15 cellular contexts compared by ENCODE assay signal in genomic region chr2:75667884-75668283, GRCh38.
"Had no signal": no experiment of that assay in that cellular context is flagged by ENCODE, and none has a peak within 500 bp of the region (broad histone marks: within the 10 kb centered on the region; RNA-seq: fewer than 3 reads in every experiment).

No MANE protein-coding gene starts in this region.

- H3K27me3 Mint-ChIP-seq: activated naive CD4-positive, alpha-beta T cell treated with anti-CD3 and anti-CD28 coated beads, Interleukin-2, amount 50 U/mL, for 24 hours; stimulated activated naive CD8-positive, alpha-beta T cell treated with anti-CD3 and anti-CD28 coated beads, Interleukin-15, Interleukin-2, amounts not matched to agents 100 ng/mL and 50 ng/mL, for 24 hours had no signal

- H3K36me3 ChIP-seq: breast epithelium had no signal

- H3K9me3 ChIP-seq: breast epithelium, esophagus squamous epithelium, sigmoid colon had no signal

- DNase-seq: activated CD4-positive, alpha-beta T cell treated with anti-CD3 and anti-CD28 coated beads, Interleukin-2, amount 50 U/mL, for 1 hour; amniotic stem cell; esophagus squamous epithelium; foreskin keratinocyte; left cardiac atrium; sigmoid colon; stimulated activated CD4-positive, alpha-beta T cell treated with anti-CD3 and anti-CD28 coated beads, Interleukin-4, amount 100 ng/mL, for 1 hour; stimulated activated CD8-positive, alpha-beta memory T cell treated with anti-CD3 and anti-CD28 coated beads, Interleukin-4, amount 100 ng/mL, for 48 hours had no signal

- H3K27ac ChIP-seq: breast epithelium, esophagus squamous epithelium, foreskin keratinocyte, sigmoid colon had no signal

- H3K4me1 Mint-ChIP-seq: activated naive CD4-positive, alpha-beta T cell treated with anti-CD3 and anti-CD28 coated beads, Interleukin-2, amount 50 U/mL, for 24 hours had no signal

- H3K27me3 ChIP-seq: breast epithelium, esophagus squamous epithelium, foreskin keratinocyte, sigmoid colon had no signal

- H3K27ac Mint-ChIP-seq: activated naive CD4-positive, alpha-beta T cell treated with anti-CD3 and anti-CD28 coated beads, Interleukin-2, amount 50 U/mL, for 24 hours; activated T-helper 2 cell treated with anti-CD3 and anti-CD28 coated beads, Interferon-gamma antibody, Interleukin-2, Interleukin-4, amounts not matched to agents 10 μg/mL and 5 μg/mL and 100 μg/mL, durations not matched to agents 14 hours and 24 hours and 36 hours; stimulated activated naive CD8-positive, alpha-beta T cell treated with anti-CD3 and anti-CD28 coated beads, Interleukin-15, Interleukin-2, amounts not matched to agents 100 ng/mL and 50 ng/mL, for 24 hours; T-helper 2 cell treated with Interferon-gamma antibody and Interleukin-4, amounts not matched to agents 5 μg/mL and 100 μg/mL, for 36 hours had no signal

- H3K4me1 ChIP-seq: breast epithelium, esophagus squamous epithelium, foreskin keratinocyte had no signal

- H3K4me3 Mint-ChIP-seq: activated naive CD4-positive, alpha-beta T cell treated with anti-CD3 and anti-CD28 coated beads, Interleukin-2, amount 50 U/mL, for 24 hours; stimulated activated naive CD8-positive, alpha-beta T cell treated with anti-CD3 and anti-CD28 coated beads, Interleukin-15, Interleukin-2, amounts not matched to agents 100 ng/mL and 50 ng/mL, for 24 hours; T-helper 2 cell treated with Interferon-gamma antibody and Interleukin-4, amounts not matched to agents 5 μg/mL and 100 μg/mL, for 36 hours had no signal

- H3K4me3 ChIP-seq: breast epithelium, esophagus squamous epithelium, sigmoid colon had no signal

- H3K9me3 Mint-ChIP-seq: activated naive CD4-positive, alpha-beta T cell treated with anti-CD3 and anti-CD28 coated beads, Interleukin-2, amount 50 U/mL, for 24 hours; activated T-helper 2 cell treated with anti-CD3 and anti-CD28 coated beads, Interferon-gamma antibody, Interleukin-2, Interleukin-4, amounts not matched to agents 10 μg/mL and 5 μg/mL and 100 μg/mL, durations not matched to agents 14 hours and 24 hours and 36 hours; stimulated activated naive CD8-positive, alpha-beta T cell treated with anti-CD3 and anti-CD28 coated beads, Interleukin-15, Interleukin-2, amounts not matched to agents 100 ng/mL and 50 ng/mL, for 24 hours; T-helper 2 cell treated with Interferon-gamma antibody and Interleukin-4, amounts not matched to agents 5 μg/mL and 100 μg/mL, for 36 hours had no signal

- FAIRE-seq: colon, urothelium cell line had no signal

- ATAC-seq: foreskin keratinocyte, left cardiac atrium had no signal
